In the genomic region with DNA sequence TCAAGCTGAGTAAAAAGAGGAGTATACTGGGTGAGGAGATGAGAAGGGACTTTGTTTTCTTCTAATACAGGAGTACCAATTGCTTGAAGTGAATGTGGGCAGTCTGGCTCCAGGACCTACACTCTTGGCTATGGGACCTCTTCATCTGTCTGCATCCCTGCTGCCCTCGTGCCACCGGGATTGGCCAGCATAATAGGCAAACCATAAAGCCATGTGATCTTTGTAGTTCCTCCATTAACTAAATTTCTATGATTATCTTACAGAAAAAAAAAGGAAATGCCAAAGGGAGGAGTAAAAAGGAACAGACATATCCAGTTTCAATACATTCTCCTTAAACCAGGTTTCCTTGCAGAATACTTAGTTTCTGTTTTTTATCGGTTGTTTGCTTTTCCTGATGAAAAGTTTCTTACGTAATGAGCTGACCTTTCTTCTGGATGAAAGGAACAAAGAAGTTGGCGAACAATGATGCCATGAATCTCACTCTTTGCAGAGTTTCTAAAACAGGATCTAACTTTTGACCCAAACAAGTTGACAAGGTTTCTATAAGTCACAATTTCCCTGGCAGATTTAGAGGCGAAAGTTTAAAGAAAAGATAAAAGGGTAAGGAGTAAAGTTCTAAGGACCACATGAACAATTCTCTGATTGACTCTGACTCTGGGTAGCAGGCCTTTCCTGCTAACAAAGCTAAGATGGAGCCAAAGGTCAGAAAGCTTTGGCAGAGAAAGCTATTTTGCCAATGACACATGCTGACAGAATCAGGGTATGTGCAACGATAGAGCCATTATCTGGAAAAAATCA, we compare ENCODE assay signal across 10 cellular contexts. TPM values are rescaled to one million over a fixed set of nuclear protein-coding genes. Genes with fewer than 3 reads are reported as not detected.
A peak's percentile ranks its signal among the peaks of the same experiment; 100 is the strongest.
DNase-seq lines count a peak whose midpoint lies in the region; ATAC-seq, FAIRE-seq and TF ChIP-seq lines count a peak whose summit lies in the region.
"Had no signal": no experiment of that assay in that cellular context is flagged by ENCODE, and none has a peak within 500 bp of the region (broad histone marks: within the 10 kb centered on the region; RNA-seq: fewer than 3 reads in every experiment).

No MANE protein-coding gene starts in this region.

- H3K4me2 ChIP-seq in astrocyte (ENCODE audit: low read length), result peak overlapping the region; percentile 60
- H3K4me2 ChIP-seq in keratinocyte (ENCODE audit: control insufficient read depth, extremely low read depth, insufficient read depth, low read depth, low read length), result peak overlapping the region; percentile 12

- H3K4me3 ChIP-seq in astrocyte (ENCODE audit: insufficient read depth, low read depth, low read length) (no peak overlapping the region), keratinocyte (ENCODE audit: control insufficient read depth in 2 of 3, extremely low read depth in 1 of 3, insufficient read depth in 2 of 3, low read depth in 1 of 3, low read length in 3 of 3) (no peak overlapping the region), subcutaneous abdominal adipose tissue (ENCODE audit: low read depth in 1 of 5, low read length in 5 of 5) (no peak overlapping the region)

- H3K36me3 ChIP-seq in astrocyte (ENCODE audit: insufficient read depth, low read length), result peaks cover 73% of the 10 kb centered on the region
- peaks cover 20 to 48% of the 10 kb centered on the region in 2 experiments for H3K36me3 ChIP-seq in keratinocyte (ENCODE audit: control insufficient read depth in 2 of 2, extremely low read depth in 1 of 2, insufficient read depth in 2 of 2, low read length in 2 of 2)
- H3K36me3 ChIP-seq in subcutaneous abdominal adipose tissue (ENCODE audit: control insufficient read depth in 5 of 5, insufficient read depth in 5 of 5, low read length in 5 of 5), result peaks cover 4 to 63% (median 54%) of the 10 kb centered on the region in 5 donors

- in situ Hi-C loops in GM13977 (cut with MboI; ENCODE audit: low pct_unique_long_range_greater_than_20kb, low sequenced_read_pairs, unreplicated experiment), result no loop called here

- no peak for ATAC-seq in HG02763 (IDR thresholded peaks at IDR 0.05; ENCODE audit: unreplicated experiment)

- peaks cover 86% of the 10 kb centered on the region for H3K4me1 ChIP-seq in astrocyte (ENCODE audit: insufficient read depth, low read length)
- H3K4me1 ChIP-seq in keratinocyte (ENCODE audit: control insufficient read depth, extremely low read depth, insufficient read depth, low read length), result peaks cover 36% of the 10 kb centered on the region
- peaks cover 0 to 42% (median 18%) of the 10 kb centered on the region in 5 donors for H3K4me1 ChIP-seq in subcutaneous abdominal adipose tissue (ENCODE audit: control insufficient read depth in 5 of 5, insufficient read depth in 5 of 5, low read length in 5 of 5)

- H3K27ac Mint-ChIP-seq in astrocyte (ENCODE audit: unreplicated experiment), result no peak overlapping the region
- H3K27ac Mint-ChIP-seq: activated CD4-positive, alpha-beta memory T cell treated with anti-CD3 and anti-CD28 coated beads, Interleukin-2, amount 10 ng/mL, durations not matched to agents 7 days and 5 days; dendritic cell treated with granulocyte-macrophage colony-stimulating factor and Interleukin-4, amounts not matched to agents 40 ng/mL and 50 ng/mL, for 4 days had no signal

- H2AFZ ChIP-seq in astrocyte (ENCODE audit: low read depth, low read length) (no peak overlapping the region), keratinocyte (ENCODE audit: control insufficient read depth, low read length) (no peak overlapping the region)

- H3K27ac ChIP-seq in astrocyte (ENCODE audit: low read depth, low read length), result peak overlapping the region; percentile 80
- H3K27ac ChIP-seq in keratinocyte (ENCODE audit: control insufficient read depth, insufficient read depth, low read length), result peak overlapping the region; percentile 16
- H3K27ac ChIP-seq in subcutaneous abdominal adipose tissue (ENCODE audit: low read depth, low read length), result peak overlapping the region; percentile 81

- H3K4me3 Mint-ChIP-seq in astrocyte (ENCODE audit: unreplicated experiment), result no peak overlapping the region
- H3K4me3 Mint-ChIP-seq: activated CD4-positive, alpha-beta memory T cell treated with anti-CD3 and anti-CD28 coated beads, Interleukin-2, amount 10 ng/mL, durations not matched to agents 7 days and 5 days; dendritic cell treated with granulocyte-macrophage colony-stimulating factor and Interleukin-4, amounts not matched to agents 40 ng/mL and 50 ng/mL, for 4 days had no signal

- peaks cover 62% of the 10 kb centered on the region for H3K36me3 Mint-ChIP-seq in astrocyte (ENCODE audit: low read depth, unreplicated experiment)

- no peaks in the 10 kb centered on the region for H3K27me3 Mint-ChIP-seq in astrocyte (ENCODE audit: low read depth, unreplicated experiment)
- H3K27me3 Mint-ChIP-seq: dendritic cell treated with granulocyte-macrophage colony-stimulating factor and Interleukin-4, amounts not matched to agents 40 ng/mL and 50 ng/mL, for 4 days had no signal

- peak overlapping the region; percentile 43 for H3K9ac ChIP-seq in astrocyte (ENCODE audit: low read length)
- no peak overlapping the region for H3K9ac ChIP-seq in keratinocyte (ENCODE audit: control insufficient read depth, extremely low read depth, insufficient read depth, low read length)
- peak overlapping the region in 1 of 5 donors; percentile 36 for H3K9ac ChIP-seq in subcutaneous abdominal adipose tissue (ENCODE audit: low read length in 5 of 5)

- peak; percentile 79 for FAIRE-seq in astrocyte (lab: Jason Lieb, UNC)
- peak; percentile 57 for FAIRE-seq in keratinocyte (lab: Jason Lieb, UNC)

- dilution Hi-C loops in keratinocyte (cut with MboI; ENCODE audit: extremely low pct_ligation_motif_present, low sequenced_read_pairs), result no loop called here

- H3K79me2 ChIP-seq in astrocyte (ENCODE audit: insufficient read depth, low read length), result peaks cover 24% of the 10 kb centered on the region
- H3K79me2 ChIP-seq in keratinocyte (ENCODE audit: control insufficient read depth, insufficient read depth, low read length), result no peaks in the 10 kb centered on the region

- H4K20me1 ChIP-seq in astrocyte (ENCODE audit: insufficient read depth, low read length) (peaks cover 40% of the 10 kb centered on the region), keratinocyte (ENCODE audit: control insufficient read depth, extremely low read depth, insufficient read depth, low read length) (no peaks in the 10 kb centered on the region)

- no peaks in the 10 kb centered on the region for H3K9me3 Mint-ChIP-seq in astrocyte (ENCODE audit: unreplicated experiment)
- H3K9me3 Mint-ChIP-seq: activated CD4-positive, alpha-beta memory T cell treated with anti-CD3 and anti-CD28 coated beads, Interleukin-2, amount 10 ng/mL, durations not matched to agents 7 days and 5 days; dendritic cell treated with granulocyte-macrophage colony-stimulating factor and Interleukin-4, amounts not matched to agents 40 ng/mL and 50 ng/mL, for 4 days had no signal

- H3K4me1 Mint-ChIP-seq in astrocyte (ENCODE audit: low read depth, unreplicated experiment), result peaks cover 59% of the 10 kb centered on the region
- H3K4me1 Mint-ChIP-seq: activated CD4-positive, alpha-beta memory T cell treated with anti-CD3 and anti-CD28 coated beads, Interleukin-2, amount 10 ng/mL, durations not matched to agents 7 days and 5 days had no signal

- no peak for TF ChIP-seq CTCF in astrocyte (IDR thresholded peaks at IDR 0.05; ENCODE audit: insufficient read depth, low read depth, low read length)
- no peak for TF ChIP-seq CTCF in keratinocyte (optimal IDR thresholded peaks at IDR 0.05 in 1 of 3, IDR thresholded peaks at IDR 0.05 in 1 of 3, conservative IDR thresholded peaks at IDR 0.05 in 1 of 3; ENCODE audit: extremely low read depth in 1 of 3, insufficient read depth in 2 of 3, low read length in 3 of 3)
- no peak for TF ChIP-seq CTCF in GM13977 (IDR thresholded peaks at IDR 0.05; ENCODE audit: extremely low read depth, insufficient read depth, missing control alignments)

- no peaks in the 10 kb centered on the region for H3K9me3 ChIP-seq in astrocyte (ENCODE audit: insufficient read depth, low read depth, low read length)
- no peaks in the 10 kb centered on the region for H3K9me3 ChIP-seq in keratinocyte (ENCODE audit: control insufficient read depth, low read depth, low read length)
- no peaks in the 10 kb centered on the region for H3K9me3 ChIP-seq in subcutaneous abdominal adipose tissue (ENCODE audit: control insufficient read depth in 5 of 5, low read length in 5 of 5)

- H3K9me1 ChIP-seq in keratinocyte (ENCODE audit: control insufficient read depth, extremely low read depth, insufficient read depth, low read length), result peaks cover 3% of the 10 kb centered on the region

- DNase-seq in HPDE6-E6E7 (ENCODE audit: extremely low spot score) (peak; percentile 74), astrocyte (ENCODE audit: low read depth) (peak; percentile 89), keratinocyte (ENCODE audit: low read depth, low spot score) (no peak), SK-N-DZ (ENCODE audit: low spot score) (no peak), GM13977 (ENCODE audit: low spot score) (no peak)
- DNase-seq: activated CD4-positive, alpha-beta memory T cell treated with anti-CD3 and anti-CD28 coated beads, Interleukin-2, amount 10 ng/mL, durations not matched to agents 7 days and 5 days; mesendoderm had no signal

- H3K27me3 ChIP-seq in astrocyte (ENCODE audit: insufficient read depth, low read length) (no peaks in the 10 kb centered on the region), keratinocyte (ENCODE audit: control insufficient read depth, extremely low read depth, insufficient read depth, low read length) (no peaks in the 10 kb centered on the region), subcutaneous abdominal adipose tissue (ENCODE audit: control insufficient read depth in 5 of 5, insufficient read depth in 4 of 5, low read length in 5 of 5) (no peaks in the 10 kb centered on the region)

RNA-seq across cellular contexts. Expression of gene LAMB1, which starts 54.1 kb away (rescaled TPM):
- total RNA-seq in astrocyte, result 403 and 411 TPM in 2 replicates
- polyA plus RNA-seq in keratinocyte, result 74.1 to 97.9 TPM (median 79.8 TPM) in 3 replicates
- 117 TPM for polyA plus RNA-seq in keratinocyte (2011; ENCODE audit: low read depth)
- polyA plus RNA-seq in keratinocyte (2011; cell fraction: cytosol; rRNA removed), result 28.6 and 29.7 TPM in 2 replicates
- 287 and 320 TPM in 2 replicates for polyA plus RNA-seq in keratinocyte (2011; cell fraction: nucleus; rRNA removed)
- polyA plus RNA-seq in keratinocyte (2012; ENCODE audit: low replicate concordance), result 26.0 and 98.2 TPM in 2 replicates
- 210 to 345 TPM (median 248 TPM) in 3 replicates for polyA minus RNA-seq in keratinocyte
- polyA minus RNA-seq in keratinocyte (2011; cell fraction: cytosol; rRNA and poly(A)+ RNA removed), result 89.2 TPM
- 248 and 360 TPM in 2 replicates for polyA minus RNA-seq in keratinocyte (2011; cell fraction: nucleus; rRNA and poly(A)+ RNA removed)
- polyA plus RNA-seq in SK-N-DZ (2014; cell fraction: cytosol; rRNA removed), result 55.2 and 74.9 TPM in 2 replicates
- polyA plus RNA-seq in SK-N-DZ (2014; cell fraction: nucleus; rRNA removed), result 81.0 and 114 TPM in 2 replicates
- total RNA-seq: activated CD4-positive, alpha-beta memory T cell treated with anti-CD3 and anti-CD28 coated beads, Interleukin-2, amount 10 ng/mL, durations not matched to agents 7 days and 5 days had no signal

RNA-seq across cellular contexts. Expression of gene DLD, which starts 57.9 kb away (rescaled TPM):
- total RNA-seq in astrocyte, result 73.1 and 73.3 TPM in 2 replicates
- polyA plus RNA-seq in keratinocyte, result 108 to 153 TPM (median 143 TPM) in 3 replicates
- polyA plus RNA-seq in keratinocyte (2011; ENCODE audit: low read depth), result 39.2 TPM
- polyA plus RNA-seq in keratinocyte (2011; cell fraction: cytosol; rRNA removed), result 106 and 210 TPM in 2 replicates
- polyA plus RNA-seq in keratinocyte (2011; cell fraction: nucleus; rRNA removed), result 151 and 186 TPM in 2 replicates
- 53.2 and 90.1 TPM in 2 replicates for polyA plus RNA-seq in keratinocyte (2012; ENCODE audit: low replicate concordance)
- polyA minus RNA-seq in keratinocyte, result 12.3 to 204 TPM (median 110 TPM) in 3 replicates
- polyA minus RNA-seq in keratinocyte (2011; cell fraction: cytosol; rRNA and poly(A)+ RNA removed), result 35.9 TPM
- 26.2 and 97.3 TPM in 2 replicates for polyA minus RNA-seq in keratinocyte (2011; cell fraction: nucleus; rRNA and poly(A)+ RNA removed)
- polyA plus RNA-seq in SK-N-DZ (2014; cell fraction: cytosol; rRNA removed), result 154 and 299 TPM in 2 replicates
- 118 and 125 TPM in 2 replicates for polyA plus RNA-seq in SK-N-DZ (2014; cell fraction: nucleus; rRNA removed)

Comparison
In these comparisons a context has a peak if more than half of its experiments do, and no peak if none do; other contexts are left out.
1. DNase-seq: peak in HPDE6-E6E7 (single experiment) and astrocyte (single experiment); none in keratinocyte (single experiment), SK-N-DZ (single experiment) and GM13977 (single experiment).
2. H3K27ac ChIP-seq: peak in every context shown above with its lines; median percentile 81 in subcutaneous abdominal adipose tissue; 80 in astrocyte; 16 in keratinocyte.